Comparison of ENCODE assay signal across 2 cellular contexts in the genomic region with DNA sequence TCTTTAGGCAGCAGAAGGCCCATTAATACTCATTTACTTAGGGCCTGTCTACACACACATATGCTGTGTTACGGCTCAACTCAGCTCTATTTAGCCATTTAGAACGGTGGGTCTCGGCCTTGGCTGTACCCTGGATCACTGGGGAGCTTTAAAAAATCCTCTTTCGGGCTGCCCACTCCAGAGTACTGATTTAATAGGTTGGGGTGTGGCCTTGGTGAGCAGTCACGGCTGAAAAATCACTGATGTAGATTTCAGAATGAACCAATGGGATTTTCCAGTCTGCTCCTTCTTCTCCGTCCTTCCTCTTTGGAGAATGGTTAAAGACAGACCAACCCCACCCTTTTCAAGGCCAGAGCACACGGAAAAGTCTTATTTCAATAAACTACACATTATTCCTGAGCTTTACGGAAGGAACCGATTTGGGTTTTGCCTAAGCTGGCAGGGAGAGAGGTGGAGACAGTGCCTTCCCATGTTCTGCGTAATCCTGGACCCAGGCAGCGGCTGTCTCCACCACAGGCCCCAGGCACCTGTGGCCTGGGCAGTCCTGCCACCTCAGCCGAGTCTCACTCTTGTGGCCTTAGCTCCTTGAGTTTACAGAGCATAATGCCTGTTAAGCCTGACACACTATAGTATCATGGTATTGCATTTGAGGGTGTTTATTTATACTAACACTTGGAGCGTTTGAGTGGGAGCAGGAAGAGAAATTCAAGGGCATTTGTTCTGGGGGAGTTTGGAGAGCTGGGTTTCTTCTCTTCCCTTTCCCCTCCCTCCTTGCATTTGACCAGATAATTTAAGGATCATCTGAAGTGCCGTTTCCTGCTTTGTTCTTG.
TF ChIP-seq lines count a peak whose summit lies in the region.

No MANE protein-coding gene starts in this region.

TF ChIP-seq in IMR-90, 13 proteins besides CTCF, POLR2A, EP300 and RAD21:
- TF ChIP-seq FOS (IDR thresholded peaks at IDR 0.05; ENCODE audit: low read depth, low read length): no peak
- peak; percentile 59 for TF ChIP-seq BHLHE40 (IDR thresholded peaks at IDR 0.05; ENCODE audit: low read depth, low read length)
- TF ChIP-seq SMC3 (IDR thresholded peaks at IDR 0.05; ENCODE audit: low read depth, low read length): no peak
- TF ChIP-seq MAFK (IDR thresholded peaks at IDR 0.05; ENCODE audit: low read depth, low read length): no peak
- TF ChIP-seq, protein P1, sequence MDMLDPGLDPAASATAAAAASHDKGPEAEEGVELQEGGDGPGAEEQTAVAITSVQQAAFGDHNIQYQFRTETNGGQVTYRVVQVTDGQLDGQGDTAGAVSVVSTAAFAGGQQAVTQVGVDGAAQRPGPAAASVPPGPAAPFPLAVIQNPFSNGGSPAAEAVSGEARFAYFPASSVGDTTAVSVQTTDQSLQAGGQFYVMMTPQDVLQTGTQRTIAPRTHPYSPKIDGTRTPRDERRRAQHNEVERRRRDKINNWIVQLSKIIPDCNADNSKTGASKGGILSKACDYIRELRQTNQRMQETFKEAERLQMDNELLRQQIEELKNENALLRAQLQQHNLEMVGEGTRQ (IDR thresholded peaks at IDR 0.05; ENCODE audit: low read depth, low read length): no peak
- TF ChIP-seq RCOR1 (IDR thresholded peaks at IDR 0.05; ENCODE audit: insufficient replicate concordance, low read length): peak; percentile 32
- no peak for TF ChIP-seq CEBPB (IDR thresholded peaks at IDR 0.05; ENCODE audit: low read depth, low read length)
- TF ChIP-seq, protein P2, sequence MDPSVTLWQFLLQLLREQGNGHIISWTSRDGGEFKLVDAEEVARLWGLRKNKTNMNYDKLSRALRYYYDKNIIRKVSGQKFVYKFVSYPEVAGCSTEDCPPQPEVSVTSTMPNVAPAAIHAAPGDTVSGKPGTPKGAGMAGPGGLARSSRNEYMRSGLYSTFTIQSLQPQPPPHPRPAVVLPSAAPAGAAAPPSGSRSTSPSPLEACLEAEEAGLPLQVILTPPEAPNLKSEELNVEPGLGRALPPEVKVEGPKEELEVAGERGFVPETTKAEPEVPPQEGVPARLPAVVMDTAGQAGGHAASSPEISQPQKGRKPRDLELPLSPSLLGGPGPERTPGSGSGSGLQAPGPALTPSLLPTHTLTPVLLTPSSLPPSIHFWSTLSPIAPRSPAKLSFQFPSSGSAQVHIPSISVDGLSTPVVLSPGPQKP (IDR thresholded peaks at IDR 0.05; ENCODE audit: borderline replicate concordance, low read depth, low read length): no peak
- TF ChIP-seq CHD1 (IDR thresholded peaks at IDR 0.05; ENCODE audit: low read depth, low read length): no peak
- no peak for TF ChIP-seq MAZ (IDR thresholded peaks at IDR 0.05; ENCODE audit: borderline replicate concordance, low read depth, low read length)
- no peak for TF ChIP-seq NFE2L2 (IDR thresholded peaks at IDR 0.05; ENCODE audit: low read depth, low read length)
- TF ChIP-seq RFX5 (IDR thresholded peaks at IDR 0.05; ENCODE audit: low read depth, low read length): no peak
- TF ChIP-seq MXI1 (IDR thresholded peaks at IDR 0.05; ENCODE audit: borderline replicate concordance, low read depth, low read length): no peak

TF ChIP-seq in GM12878, 131 proteins besides CTCF, POLR2A, EP300 and RAD21:
- TF ChIP-seq, protein P3, sequence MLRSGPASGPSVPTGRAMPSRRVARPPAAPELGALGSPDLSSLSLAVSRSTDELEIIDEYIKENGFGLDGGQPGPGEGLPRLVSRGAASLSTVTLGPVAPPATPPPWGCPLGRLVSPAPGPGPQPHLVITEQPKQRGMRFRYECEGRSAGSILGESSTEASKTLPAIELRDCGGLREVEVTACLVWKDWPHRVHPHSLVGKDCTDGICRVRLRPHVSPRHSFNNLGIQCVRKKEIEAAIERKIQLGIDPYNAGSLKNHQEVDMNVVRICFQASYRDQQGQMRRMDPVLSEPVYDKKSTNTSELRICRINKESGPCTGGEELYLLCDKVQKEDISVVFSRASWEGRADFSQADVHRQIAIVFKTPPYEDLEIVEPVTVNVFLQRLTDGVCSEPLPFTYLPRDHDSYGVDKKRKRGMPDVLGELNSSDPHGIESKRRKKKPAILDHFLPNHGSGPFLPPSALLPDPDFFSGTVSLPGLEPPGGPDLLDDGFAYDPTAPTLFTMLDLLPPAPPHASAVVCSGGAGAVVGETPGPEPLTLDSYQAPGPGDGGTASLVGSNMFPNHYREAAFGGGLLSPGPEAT (IDR thresholded peaks at IDR 0.05; ENCODE audit: low read depth): no peak
- TF ChIP-seq EED (IDR thresholded peaks at IDR 0.05; ENCODE audit: low read depth) (peak; percentile 38; the same call in 1 of the 2 replicates), CHD1 (IDR thresholded peaks at IDR 0.05; ENCODE audit: low read depth, low read length) (no peak), MEF2A (IDR thresholded peaks at IDR 0.05; ENCODE audit: insufficient read depth, low read depth, low read length) (0 out of 2 replicates have a peak, but pooled peaks have one; percentile 8)
